ENCODE assay signal across 29 cellular contexts in genomic region chr9:101146508-101146907, GRCh38.
"Had no signal": no experiment of that assay in that cellular context is flagged by ENCODE, and none has a peak within 500 bp of the region (broad histone marks: within the 10 kb centered on the region; RNA-seq: fewer than 3 reads in every experiment).

No MANE protein-coding gene starts in this region.

- H3K4me2 ChIP-seq: hepatocyte had no signal

- H3K79me2 ChIP-seq: hepatocyte had no signal

- ATAC-seq: effector memory CD8-positive, alpha-beta T cell; esophagus mucosa; foreskin keratinocyte; gastrocnemius medialis; gastroesophageal sphincter; heart left ventricle; heart right ventricle had no signal

- H3K9me3 ChIP-seq: colonic mucosa, gastrocnemius medialis had no signal

- DNase-seq: colonic mucosa; cortex of kidney; dermis blood vessel endothelial cell; dorsolateral prefrontal cortex; effector CD4-positive, alpha-beta T cell; effector CD8-positive, alpha-beta T cell; effector memory CD4-positive, alpha-beta T cell; effector memory CD8-positive, alpha-beta T cell; endodermal cell; erythroblast; esophagus squamous epithelium; foreskin fibroblast; foreskin keratinocyte; foreskin melanocyte; gastrocnemius medialis; glutamatergic neuron; head of caudate nucleus; heart left ventricle; heart right ventricle had no signal

- FAIRE-seq: endometrium, endothelial cell of umbilical vein, frontal cortex had no signal

- H3K4me1 ChIP-seq: colonic mucosa, esophagus muscularis mucosa, esophagus squamous epithelium, foreskin keratinocyte, gastrocnemius medialis, gastroesophageal sphincter, heart left ventricle, heart right ventricle had no signal

- H3K4me3 ChIP-seq: colonic mucosa, coronary artery, dorsolateral prefrontal cortex, esophagus muscularis mucosa, esophagus squamous epithelium, gastrocnemius medialis, gastroesophageal sphincter, heart left ventricle, heart right ventricle, hepatocyte had no signal

- H3K4me3 Mint-ChIP-seq: dendritic cell treated with granulocyte-macrophage colony-stimulating factor and Interleukin-4, amounts not matched to agents 40 ng/mL and 50 ng/mL, for 4 days; effector memory CD8-positive, alpha-beta T cell; endodermal cell had no signal

- H3K27ac ChIP-seq: colonic mucosa, coronary artery, dorsolateral prefrontal cortex, epithelial cell of prostate, esophagus muscularis mucosa, esophagus squamous epithelium, foreskin keratinocyte, gastrocnemius medialis, gastroesophageal sphincter, heart left ventricle, heart right ventricle, hepatocyte had no signal

- H2AFZ ChIP-seq: hepatocyte had no signal

- H3K27me3 ChIP-seq: colonic mucosa, dorsolateral prefrontal cortex, esophagus muscularis mucosa, esophagus squamous epithelium, foreskin keratinocyte, gastrocnemius medialis, gastroesophageal sphincter, heart left ventricle, heart right ventricle, hepatocyte had no signal

- H3K36me3 ChIP-seq: colonic mucosa, esophagus muscularis mucosa, esophagus squamous epithelium, gastrocnemius medialis, gastroesophageal sphincter, heart left ventricle, heart right ventricle had no signal

- H3K27me3 Mint-ChIP-seq: dendritic cell treated with granulocyte-macrophage colony-stimulating factor and Interleukin-4, amounts not matched to agents 40 ng/mL and 50 ng/mL, for 4 days; effector memory CD8-positive, alpha-beta T cell had no signal
